Comparison of ENCODE assay signal across 23 cellular contexts in the genomic region with DNA sequence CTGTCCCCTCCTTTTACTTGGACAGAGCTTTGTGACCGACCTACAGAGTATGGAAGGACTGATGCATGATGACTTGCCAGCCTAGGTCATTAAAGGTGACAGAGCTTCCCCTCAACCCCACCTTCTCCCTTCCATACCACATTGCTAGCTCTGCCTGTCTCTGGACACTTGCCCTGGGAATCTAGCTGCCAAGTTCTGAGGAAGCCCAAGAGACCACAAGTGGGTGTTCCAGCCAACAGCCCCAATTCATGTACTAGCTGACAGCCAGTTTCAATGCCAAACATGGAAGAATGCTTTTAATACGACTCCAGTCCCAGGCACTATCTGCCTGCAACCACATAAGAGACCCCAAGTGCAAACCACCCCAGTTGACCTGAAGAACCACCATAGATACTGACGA.
DNase-seq lines count a peak whose midpoint lies in the region; ATAC-seq and TF ChIP-seq lines count a peak whose summit lies in the region.
"Had no signal": no experiment of that assay in that cellular context is flagged by ENCODE, and none has a peak within 500 bp of the region (broad histone marks: within the 10 kb centered on the region; RNA-seq: fewer than 3 reads in every experiment).

No MANE protein-coding gene starts in this region.

- no peak overlapping the region for H3K4me2 ChIP-seq in mesendoderm (ENCODE audit: low read length)

- no peak for TF ChIP-seq EP300 in sigmoid colon (IDR thresholded peaks at IDR 0.05)

- H3K4me3 Mint-ChIP-seq in naive thymus-derived CD4-positive, alpha-beta T cell = no peak overlapping the region
- no peak overlapping the region for H3K4me3 Mint-ChIP-seq in CD8-positive, alpha-beta memory T cell
- H3K4me3 Mint-ChIP-seq: activated CD4-positive, alpha-beta T cell treated with anti-CD3 and anti-CD28 coated beads for 36 hours; activated T-cell treated with anti-CD3 and anti-CD28 coated beads, Interleukin-2, amount 50 U/mL, for 4 hours; natural killer cell treated with Interleukin-12 subunit alpha and Interleukin-12 subunit beta and Interleukin-15 and Interleukin-18, amount 100 ng/mL, for 72 hours; T-helper 1 cell treated with Interleukin-12 subunit alpha and Interleukin-12 subunit beta and Interleukin-4 antibody, amounts not matched to agents 30 μg/mL and 1 μg/mL, for 36 hours had no signal

- CTCF ChIA-PET in naive thymus-derived CD4-positive, alpha-beta T cell (lab: Charles Lee) = interaction anchor here (0.8 kb wide), 1 partner anchor 405 kb away, joined by 3 read pairs; no protein-coding TSS in a partner anchor
- CTCF ChIA-PET in CD8-positive, alpha-beta memory T cell (lab: Charles Lee) = no interaction called here

- peak overlapping the region; percentile 12 for H3K23ac ChIP-seq in mesendoderm (ENCODE audit: low read length)

- H3K4me3 ChIP-seq in ACC112 (ENCODE audit: low read depth, low read length) (peak overlapping the region; percentile 45), coronary artery (peak overlapping the region; percentile 41), mesendoderm (ENCODE audit: low read length) (no peak overlapping the region), sigmoid colon (no peak overlapping the region), lower lobe of right lung (no peak overlapping the region)
- H3K4me3 ChIP-seq in naive thymus-derived CD4-positive, alpha-beta T cell (ENCODE audit: low read length) = no peak overlapping the region
- H3K4me3 ChIP-seq in CD8-positive, alpha-beta memory T cell (ENCODE audit: low read length) = no peak overlapping the region

- peaks cover 0 to 3% (median 0%) of the 10 kb centered on the region in 11 donors for H3K9me3 Mint-ChIP-seq in naive thymus-derived CD4-positive, alpha-beta T cell
- no peaks in the 10 kb centered on the region for H3K9me3 Mint-ChIP-seq in CD8-positive, alpha-beta memory T cell
- H3K9me3 Mint-ChIP-seq: activated T-cell treated with anti-CD3 and anti-CD28 coated beads, Interleukin-2, amount 50 U/mL, for 4 hours; natural killer cell treated with Interleukin-12 subunit alpha and Interleukin-12 subunit beta and Interleukin-15 and Interleukin-18, amount 100 ng/mL, for 72 hours; T-helper 1 cell treated with Interleukin-12 subunit alpha and Interleukin-12 subunit beta and Interleukin-4 antibody, amounts not matched to agents 30 μg/mL and 1 μg/mL, for 36 hours had no signal

- no peak overlapping the region for H2BK15ac ChIP-seq in mesendoderm (replicated peaks; ENCODE audit: low read depth)

- H3K4ac ChIP-seq in mesendoderm (ENCODE audit: low read depth, low read length) = no peak overlapping the region

- ATAC-seq in naive thymus-derived CD4-positive, alpha-beta T cell = no peak
- no peak for ATAC-seq in lower lobe of right lung
- ATAC-seq: activated CD4-positive, alpha-beta T cell treated with anti-CD3 and anti-CD28 coated beads for 36 hours; activated T-cell treated with anti-CD3 and anti-CD28 coated beads, Interleukin-2, amount 50 U/mL, for 4 hours; natural killer cell treated with Interleukin-12 subunit alpha and Interleukin-12 subunit beta and Interleukin-15 and Interleukin-18, amount 100 ng/mL, for 72 hours had no signal

- H3K79me2 ChIP-seq in ACC112 (ENCODE audit: control insufficient read depth, insufficient read depth, low read length, unreplicated experiment) (no peaks in the 10 kb centered on the region), mesendoderm (ENCODE audit: control insufficient read depth, insufficient read depth, low read length) (no peaks in the 10 kb centered on the region)
- H3K79me2 ChIP-seq: parathyroid adenoma had no signal

- DNase-seq in NCI-H446 (lab: John Stamatoyannopoulos, UW) (peak; percentile 54 to 87), coronary artery (ENCODE audit: low spot score) (no peak), mesendoderm (no peak), sigmoid colon (no peak), lower lobe of right lung (no peak)
- DNase-seq in naive thymus-derived CD4-positive, alpha-beta T cell = no peak
- DNase-seq in CD8-positive, alpha-beta memory T cell = no peak
- DNase-seq: activated CD4-positive, alpha-beta T cell treated with anti-CD3 and anti-CD28 coated beads for 36 hours; activated CD8-positive, alpha-beta memory T cell treated with anti-CD3 and anti-CD28 coated beads for 24 hours; activated naive CD4-positive, alpha-beta T cell; activated T-cell treated with anti-CD3 and anti-CD28 coated beads, Interleukin-2, amount 50 U/mL, for 4 hours; central memory CD4-positive, alpha-beta T cell; erythroblast; HCEC 1CT; kidney glomerular epithelial cell; NCI-H2171; NCI-H748 treated with DMSO at 0.1 percent for 48 hours; OCI-M1; SIG-M5 had no signal

- no peak for TF ChIP-seq CTCF in coronary artery (IDR thresholded peaks at IDR 0.05)
- no peak for TF ChIP-seq CTCF in sigmoid colon (IDR thresholded peaks at IDR 0.05)
- no peak for TF ChIP-seq CTCF in lower lobe of right lung (IDR thresholded peaks at IDR 0.05)

- H3K9me3 ChIP-seq in sigmoid colon (no peaks in the 10 kb centered on the region), lower lobe of right lung (no peaks in the 10 kb centered on the region)
- H3K9me3 ChIP-seq in naive thymus-derived CD4-positive, alpha-beta T cell (ENCODE audit: control insufficient read depth in 2 of 3, low read length in 3 of 3) = no peaks in the 10 kb centered on the region
- no peaks in the 10 kb centered on the region for H3K9me3 ChIP-seq in CD8-positive, alpha-beta memory T cell (ENCODE audit: low read length)

- H2BK5ac ChIP-seq in mesendoderm (ENCODE audit: low read length) = no peak overlapping the region

- no CpG with 5 or more reads among the region's 3 CpGs for WGBS in mesendoderm (ENCODE audit: extremely low coverage, insufficient coverage, low lambda C conversion rate)
- 73 to 84% methylated on average over 3 of the region's 3 CpGs for WGBS in sigmoid colon, 2 donors

- POLR2A ChIA-PET in naive thymus-derived CD4-positive, alpha-beta T cell (lab: Charles Lee) = no interaction called here
- POLR2A ChIA-PET in CD8-positive, alpha-beta memory T cell (lab: Charles Lee) = no interaction called here

- no peak overlapping the region for H3K9ac ChIP-seq in mesendoderm (ENCODE audit: low read length)
- H3K9ac ChIP-seq: parathyroid adenoma had no signal

- no peak overlapping the region for H2AFZ ChIP-seq in ACC112 (ENCODE audit: low read length, unreplicated experiment)
- H2AFZ ChIP-seq: parathyroid adenoma had no signal

- H3K27me3 ChIP-seq in ACC112 (ENCODE audit: insufficient read depth, low read length) = no peaks in the 10 kb centered on the region
- no peaks in the 10 kb centered on the region for H3K27me3 ChIP-seq in mesendoderm (ENCODE audit: insufficient read depth, low read length, poor library complexity)
- H3K27me3 ChIP-seq in sigmoid colon = no peaks in the 10 kb centered on the region
- H3K27me3 ChIP-seq in naive thymus-derived CD4-positive, alpha-beta T cell (ENCODE audit: control insufficient read depth in 2 of 2, insufficient read depth in 2 of 2, low read length in 2 of 2) = no peaks in the 10 kb centered on the region
- no peaks in the 10 kb centered on the region for H3K27me3 ChIP-seq in lower lobe of right lung (ENCODE audit: low read depth)
- H3K27me3 ChIP-seq in CD8-positive, alpha-beta memory T cell (ENCODE audit: insufficient read depth, low read length, poor library complexity, severe bottlenecking) = peaks cover 5% of the 10 kb centered on the region

- H4K8ac ChIP-seq in mesendoderm (ENCODE audit: low read depth, low read length) = no peak overlapping the region

- H2BK120ac ChIP-seq in mesendoderm (ENCODE audit: low read depth, low read length) = no peak overlapping the region

- intact Hi-C loops in sigmoid colon (cut with DNase I) (no loop called here), lower lobe of right lung (cut with DNase I) (no loop called here)
- intact Hi-C loops in naive thymus-derived CD4-positive, alpha-beta T cell (cut with micrococcal nuclease) = no loop called here

- H3K4me1 ChIP-seq in ACC112 (ENCODE audit: control insufficient read depth, insufficient read depth, low read length, unreplicated experiment) (peaks cover 11% of the 10 kb centered on the region), mesendoderm (ENCODE audit: control insufficient read depth, low read depth, low read length) (no peaks in the 10 kb centered on the region), sigmoid colon (peaks cover 0 to 6% (median 0%) of the 10 kb centered on the region in 4 donors), lower lobe of right lung (no peaks in the 10 kb centered on the region)
- H3K4me1 ChIP-seq in naive thymus-derived CD4-positive, alpha-beta T cell (ENCODE audit: control insufficient read depth in 2 of 2, insufficient read depth in 2 of 2, low read length in 2 of 2) = no peaks in the 10 kb centered on the region
- H3K4me1 ChIP-seq in CD8-positive, alpha-beta memory T cell (ENCODE audit: insufficient read depth, low read length) = no peaks in the 10 kb centered on the region

- peaks cover 0 to 4% (median 2%) of the 10 kb centered on the region in 5 donors for H3K27me3 Mint-ChIP-seq in naive thymus-derived CD4-positive, alpha-beta T cell
- H3K27me3 Mint-ChIP-seq in CD8-positive, alpha-beta memory T cell = no peaks in the 10 kb centered on the region

- H3K36me3 Mint-ChIP-seq in naive thymus-derived CD4-positive, alpha-beta T cell = no peaks in the 10 kb centered on the region
- no peaks in the 10 kb centered on the region for H3K36me3 Mint-ChIP-seq in CD8-positive, alpha-beta memory T cell
- H3K36me3 Mint-ChIP-seq: natural killer cell treated with Interleukin-12 subunit alpha and Interleukin-12 subunit beta and Interleukin-15 and Interleukin-18, amount 100 ng/mL, for 72 hours had no signal

- no peak overlapping the region for H3K27ac ChIP-seq in ACC112 (ENCODE audit: low read depth, low read length)
- no peak overlapping the region for H3K27ac ChIP-seq in coronary artery
- H3K27ac ChIP-seq in mesendoderm (ENCODE audit: low read depth, low read length) = no peak overlapping the region
- H3K27ac ChIP-seq in sigmoid colon = no peak overlapping the region
- H3K27ac ChIP-seq in naive thymus-derived CD4-positive, alpha-beta T cell (ENCODE audit: low read depth, low read length) = no peak overlapping the region
- no peak overlapping the region for H3K27ac ChIP-seq in lower lobe of right lung
- H3K27ac ChIP-seq in CD8-positive, alpha-beta memory T cell (ENCODE audit: low read depth, low read length) = no peak overlapping the region
- H3K27ac ChIP-seq: parathyroid adenoma had no signal

- H2AK5ac ChIP-seq in mesendoderm (ENCODE audit: low read length) = no peak overlapping the region

- no peaks in the 10 kb centered on the region for H3K79me1 ChIP-seq in mesendoderm (ENCODE audit: low read length)

- no peak for TF ChIP-seq POLR2A in sigmoid colon (IDR thresholded peaks at IDR 0.05)

- H3K56ac ChIP-seq in mesendoderm (ENCODE audit: low read length) = no peak overlapping the region

- no peak overlapping the region for H3K18ac ChIP-seq in mesendoderm (ENCODE audit: low read length)

- H3K27ac Mint-ChIP-seq in naive thymus-derived CD4-positive, alpha-beta T cell = no peak overlapping the region
- H3K27ac Mint-ChIP-seq in CD8-positive, alpha-beta memory T cell = no peak overlapping the region
- H3K27ac Mint-ChIP-seq: activated CD4-positive, alpha-beta T cell treated with anti-CD3 and anti-CD28 coated beads for 36 hours; natural killer cell treated with Interleukin-12 subunit alpha and Interleukin-12 subunit beta and Interleukin-15 and Interleukin-18, amount 100 ng/mL, for 72 hours; T-helper 1 cell treated with Interleukin-12 subunit alpha and Interleukin-12 subunit beta and Interleukin-4 antibody, amounts not matched to agents 30 μg/mL and 1 μg/mL, for 36 hours had no signal

- no peaks in the 10 kb centered on the region for H3K36me3 ChIP-seq in ACC112 (ENCODE audit: insufficient read depth, low read length)
- no peaks in the 10 kb centered on the region for H3K36me3 ChIP-seq in mesendoderm (ENCODE audit: control insufficient read depth, insufficient read depth, low read length)
- no peaks in the 10 kb centered on the region for H3K36me3 ChIP-seq in sigmoid colon
- no peaks in the 10 kb centered on the region for H3K36me3 ChIP-seq in naive thymus-derived CD4-positive, alpha-beta T cell (ENCODE audit: control insufficient read depth in 2 of 3, insufficient read depth in 3 of 3, low read length in 3 of 3)
- H3K36me3 ChIP-seq in lower lobe of right lung = no peaks in the 10 kb centered on the region
- no peaks in the 10 kb centered on the region for H3K36me3 ChIP-seq in CD8-positive, alpha-beta memory T cell (ENCODE audit: insufficient read depth, low read length)

- no peak overlapping the region for H4K5ac ChIP-seq in mesendoderm (ENCODE audit: low read length)

- no peaks in the 10 kb centered on the region for H3K4me1 Mint-ChIP-seq in naive thymus-derived CD4-positive, alpha-beta T cell
- peaks cover 0 to 4% (median 3%) of the 10 kb centered on the region in 3 donors for H3K4me1 Mint-ChIP-seq in CD8-positive, alpha-beta memory T cell
- H3K4me1 Mint-ChIP-seq: activated CD4-positive, alpha-beta T cell treated with anti-CD3 and anti-CD28 coated beads for 36 hours had no signal

Comparison
In these comparisons a context has a peak if more than half of its experiments do, and no peak if none do; other contexts are left out.
1. H3K4me3 ChIP-seq: peak in ACC112 (single experiment) and coronary artery (single experiment); none in mesendoderm (single experiment), sigmoid colon (0 of 4), naive thymus-derived CD4-positive, alpha-beta T cell (single experiment), lower lobe of right lung (single experiment) and CD8-positive, alpha-beta memory T cell (single experiment).
2. DNase-seq: peak in NCI-H446 (2 of 2); none in coronary artery (single experiment), mesendoderm (single experiment), sigmoid colon (single experiment), naive thymus-derived CD4-positive, alpha-beta T cell (0 of 9), lower lobe of right lung (single experiment) and CD8-positive, alpha-beta memory T cell (0 of 5).